1 cellular context compared by ENCODE assay signal in the genomic region with DNA sequence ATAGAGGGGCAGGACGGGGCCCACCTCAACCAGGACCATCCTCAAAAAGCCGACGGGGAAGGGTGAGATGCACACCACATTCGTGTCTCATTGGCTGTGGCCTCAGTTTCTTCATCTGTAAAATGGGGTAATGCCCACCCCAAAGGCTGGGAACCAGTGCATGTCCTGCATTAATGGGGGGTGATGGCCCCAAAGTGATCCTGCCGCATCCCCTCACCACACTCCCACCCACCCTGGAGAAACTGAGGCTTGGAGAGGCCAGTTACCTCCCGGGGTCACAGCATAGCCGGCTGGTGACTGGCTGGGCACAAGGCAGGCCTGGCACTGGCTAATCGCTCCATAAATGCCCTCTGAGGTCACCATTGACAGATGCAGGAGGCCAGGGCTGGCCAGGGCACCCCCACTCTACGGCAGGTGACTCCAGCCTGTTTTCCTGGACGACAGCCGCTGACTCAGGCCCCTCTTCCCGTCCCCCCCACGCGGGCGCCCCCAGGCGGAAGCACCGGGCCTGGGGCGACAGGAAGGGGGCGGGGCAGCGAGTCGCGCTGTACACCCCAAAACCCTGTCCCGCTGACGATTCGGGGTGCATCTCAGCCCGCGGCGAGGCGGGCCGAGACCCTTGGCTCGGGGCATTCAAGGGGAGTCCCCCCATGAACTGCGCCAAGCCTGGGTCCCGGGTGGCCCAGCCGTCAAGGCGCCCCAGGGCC.
TF ChIP-seq lines count a peak whose summit lies in the region.

No MANE protein-coding gene starts in this region.

TF ChIP-seq in GM23338, 12 proteins besides CTCF, POLR2A, EP300 and RAD21:
- TF ChIP-seq, protein P1, sequence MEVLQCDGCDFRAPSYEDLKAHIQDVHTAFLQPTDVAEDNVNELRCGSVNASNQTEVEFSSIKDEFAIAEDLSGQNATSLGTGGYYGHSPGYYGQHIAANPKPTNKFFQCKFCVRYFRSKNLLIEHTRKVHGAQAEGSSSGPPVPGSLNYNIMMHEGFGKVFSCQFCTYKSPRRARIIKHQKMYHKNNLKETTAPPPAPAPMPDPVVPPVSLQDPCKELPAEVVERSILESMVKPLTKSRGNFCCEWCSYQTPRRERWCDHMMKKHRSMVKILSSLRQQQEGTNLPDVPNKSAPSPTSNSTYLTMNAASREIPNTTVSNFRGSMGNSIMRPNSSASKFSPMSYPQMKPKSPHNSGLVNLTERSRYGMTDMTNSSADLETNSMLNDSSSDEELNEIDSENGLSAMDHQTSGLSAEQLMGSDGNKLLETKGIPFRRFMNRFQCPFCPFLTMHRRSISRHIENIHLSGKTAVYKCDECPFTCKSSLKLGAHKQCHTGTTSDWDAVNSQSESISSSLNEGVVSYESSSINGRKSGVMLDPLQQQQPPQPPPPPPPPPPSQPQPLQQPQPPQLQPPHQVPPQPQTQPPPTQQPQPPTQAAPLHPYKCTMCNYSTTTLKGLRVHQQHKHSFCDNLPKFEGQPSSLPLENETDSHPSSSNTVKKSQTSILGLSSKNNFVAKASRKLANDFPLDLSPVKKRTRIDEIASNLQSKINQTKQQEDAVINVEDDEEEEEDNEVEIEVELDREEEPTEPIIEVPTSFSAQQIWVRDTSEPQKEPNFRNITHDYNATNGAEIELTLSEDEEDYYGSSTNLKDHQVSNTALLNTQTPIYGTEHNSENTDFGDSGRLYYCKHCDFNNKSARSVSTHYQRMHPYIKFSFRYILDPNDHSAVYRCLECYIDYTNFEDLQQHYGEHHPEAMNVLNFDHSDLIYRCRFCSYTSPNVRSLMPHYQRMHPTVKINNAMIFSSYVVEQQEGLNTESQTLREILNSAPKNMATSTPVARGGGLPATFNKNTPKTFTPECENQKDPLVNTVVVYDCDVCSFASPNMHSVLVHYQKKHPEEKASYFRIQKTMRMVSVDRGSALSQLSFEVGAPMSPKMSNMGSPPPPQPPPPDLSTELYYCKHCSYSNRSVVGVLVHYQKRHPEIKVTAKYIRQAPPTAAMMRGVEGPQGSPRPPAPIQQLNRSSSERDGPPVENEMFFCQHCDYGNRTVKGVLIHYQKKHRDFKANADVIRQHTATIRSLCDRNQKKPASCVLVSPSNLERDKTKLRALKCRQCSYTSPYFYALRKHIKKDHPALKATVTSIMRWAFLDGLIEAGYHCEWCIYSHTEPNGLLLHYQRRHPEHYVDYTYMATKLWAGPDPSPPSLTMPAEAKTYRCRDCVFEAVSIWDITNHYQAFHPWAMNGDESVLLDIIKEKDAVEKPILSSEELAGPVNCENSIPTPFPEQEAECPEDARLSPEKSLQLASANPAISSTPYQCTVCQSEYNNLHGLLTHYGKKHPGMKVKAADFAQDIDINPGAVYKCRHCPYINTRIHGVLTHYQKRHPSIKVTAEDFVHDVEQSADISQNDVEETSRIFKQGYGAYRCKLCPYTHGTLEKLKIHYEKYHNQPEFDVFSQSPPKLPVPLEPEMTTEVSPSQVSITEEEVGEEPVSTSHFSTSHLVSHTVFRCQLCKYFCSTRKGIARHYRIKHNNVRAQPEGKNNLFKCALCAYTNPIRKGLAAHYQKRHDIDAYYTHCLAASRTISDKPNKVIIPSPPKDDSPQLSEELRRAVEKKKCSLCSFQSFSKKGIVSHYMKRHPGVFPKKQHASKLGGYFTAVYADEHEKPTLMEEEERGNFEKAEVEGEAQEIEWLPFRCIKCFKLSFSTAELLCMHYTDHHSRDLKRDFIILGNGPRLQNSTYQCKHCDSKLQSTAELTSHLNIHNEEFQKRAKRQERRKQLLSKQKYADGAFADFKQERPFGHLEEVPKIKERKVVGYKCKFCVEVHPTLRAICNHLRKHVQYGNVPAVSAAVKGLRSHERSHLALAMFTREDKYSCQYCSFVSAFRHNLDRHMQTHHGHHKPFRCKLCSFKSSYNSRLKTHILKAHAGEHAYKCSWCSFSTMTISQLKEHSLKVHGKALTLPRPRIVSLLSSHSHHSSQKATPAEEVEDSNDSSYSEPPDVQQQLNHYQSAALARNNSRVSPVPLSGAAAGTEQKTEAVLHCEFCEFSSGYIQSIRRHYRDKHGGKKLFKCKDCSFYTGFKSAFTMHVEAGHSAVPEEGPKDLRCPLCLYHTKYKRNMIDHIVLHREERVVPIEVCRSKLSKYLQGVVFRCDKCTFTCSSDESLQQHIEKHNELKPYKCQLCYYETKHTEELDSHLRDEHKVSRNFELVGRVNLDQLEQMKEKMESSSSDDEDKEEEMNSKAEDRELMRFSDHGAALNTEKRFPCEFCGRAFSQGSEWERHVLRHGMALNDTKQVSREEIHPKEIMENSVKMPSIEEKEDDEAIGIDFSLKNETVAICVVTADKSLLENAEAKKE (CRISPR knock-in tag; IDR thresholded peaks at IDR 0.05), result no peak
- TF ChIP-seq ZNF114 (CRISPR knock-in tag; IDR thresholded peaks at IDR 0.05) (no peak), NANOG (IDR thresholded peaks at IDR 0.05; ENCODE audit: borderline replicate concordance) (no peak), CREB1 (CRISPR knock-in tag; IDR thresholded peaks at IDR 0.05; ENCODE audit: low read depth) (peak; percentile 76), POLR2AphosphoS5 (IDR thresholded peaks at IDR 0.05; ENCODE audit: low read depth) (no peak)
